Comparison of ENCODE assay signal across 1 cellular context in genomic region chr3:113746069-113746954, GRCh38.
TF ChIP-seq lines count a peak whose summit lies in the region.

Gene NAA50 (minus strand): TSS chr3:113746249. CDS start chr3:113745949, 300 bp downstream.

TF ChIP-seq in HepG2, 621 proteins besides CTCF, POLR2A, EP300 and RAD21 (continued from another document and continues in another):
- TF ChIP-seq MED1 (CRISPR knock-in tag; IDR thresholded peaks at IDR 0.05) = peak; percentile 33; the same call in 1 of the 2 replicates
- TF ChIP-seq ZNF362 (CRISPR knock-in tag; IDR thresholded peaks at IDR 0.05; ENCODE audit: borderline replicate concordance) = no peak
- TF ChIP-seq MXD3 (CRISPR knock-in tag; IDR thresholded peaks at IDR 0.05) = peak; percentile 94
- TF ChIP-seq MTF1 (CRISPR knock-in tag; IDR thresholded peaks at IDR 0.05) = no peak
- TF ChIP-seq ZNF552 (CRISPR knock-in tag; IDR thresholded peaks at IDR 0.05; ENCODE audit: borderline replicate concordance) = no peak
- TF ChIP-seq ZBTB25 (CRISPR knock-in tag; IDR thresholded peaks at IDR 0.05) = peak; percentile 33; the same call in 1 of the 2 replicates
- no peak for TF ChIP-seq ZFP41 (CRISPR knock-in tag; IDR thresholded peaks at IDR 0.05; ENCODE audit: borderline replicate concordance)
- no peak for TF ChIP-seq E2F2 (CRISPR knock-in tag; IDR thresholded peaks at IDR 0.05; ENCODE audit: borderline replicate concordance)
- TF ChIP-seq PAWR (CRISPR knock-in tag; IDR thresholded peaks at IDR 0.05; ENCODE audit: borderline replicate concordance) = no peak
- TF ChIP-seq MEIS1 (CRISPR knock-in tag; IDR thresholded peaks at IDR 0.05; ENCODE audit: borderline replicate concordance) = no peak
- TF ChIP-seq SMYD3 (CRISPR knock-in tag; IDR thresholded peaks at IDR 0.05) = no peak
- TF ChIP-seq ZNF205 (CRISPR knock-in tag; IDR thresholded peaks at IDR 0.05) = no peak
- peak; percentile 95 for TF ChIP-seq ZSCAN21 (CRISPR knock-in tag; IDR thresholded peaks at IDR 0.05; ENCODE audit: borderline replicate concordance)
- TF ChIP-seq SNAPC4 (CRISPR knock-in tag; IDR thresholded peaks at IDR 0.05) = 0 out of 2 replicates have a peak, but pooled peaks have one; percentile 2
- TF ChIP-seq GPBP1L1 (CRISPR knock-in tag; IDR thresholded peaks at IDR 0.05) = no peak
- peak; percentile 80 for TF ChIP-seq HOXA3 (CRISPR knock-in tag; IDR thresholded peaks at IDR 0.05)
- TF ChIP-seq GFI1 (CRISPR knock-in tag; IDR thresholded peaks at IDR 0.05; ENCODE audit: borderline replicate concordance) = peak; percentile 57; the same call in 1 of the 2 replicates
- no peak for TF ChIP-seq NFIB (CRISPR knock-in tag; IDR thresholded peaks at IDR 0.05; ENCODE audit: borderline replicate concordance)
- no peak for TF ChIP-seq FUBP1 (CRISPR knock-in tag; IDR thresholded peaks at IDR 0.05; ENCODE audit: borderline replicate concordance)
- no peak for TF ChIP-seq NFE2L2 (IDR thresholded peaks at IDR 0.05; ENCODE audit: low read length)
- TF ChIP-seq FOXK2 (IDR thresholded peaks at IDR 0.05) = no peak
- TF ChIP-seq ELK4 (CRISPR knock-in tag; IDR thresholded peaks at IDR 0.05; ENCODE audit: borderline replicate concordance) = no peak
- peak; percentile 81 for TF ChIP-seq TFDP2 (CRISPR knock-in tag; IDR thresholded peaks at IDR 0.05)
- TF ChIP-seq ZNF414 (CRISPR knock-in tag; IDR thresholded peaks at IDR 0.05) = peak; percentile 89
- TF ChIP-seq YEATS2 (CRISPR knock-in tag; IDR thresholded peaks at IDR 0.05; ENCODE audit: borderline replicate concordance) = no peak
- TF ChIP-seq HBP1 (CRISPR knock-in tag; IDR thresholded peaks at IDR 0.05; ENCODE audit: low read depth) = peak; percentile 13; the same call in 1 of the 2 replicates
- TF ChIP-seq KAT2B (IDR thresholded peaks at IDR 0.05; ENCODE audit: borderline replicate concordance, low read depth, low read length) = no peak
- peak; percentile 71; the same call in 1 of the 2 replicates for TF ChIP-seq ZNF333 (CRISPR knock-in tag; IDR thresholded peaks at IDR 0.05; ENCODE audit: borderline replicate concordance)
